ENCODE assay signal across 1 cellular context in the genomic region with DNA sequence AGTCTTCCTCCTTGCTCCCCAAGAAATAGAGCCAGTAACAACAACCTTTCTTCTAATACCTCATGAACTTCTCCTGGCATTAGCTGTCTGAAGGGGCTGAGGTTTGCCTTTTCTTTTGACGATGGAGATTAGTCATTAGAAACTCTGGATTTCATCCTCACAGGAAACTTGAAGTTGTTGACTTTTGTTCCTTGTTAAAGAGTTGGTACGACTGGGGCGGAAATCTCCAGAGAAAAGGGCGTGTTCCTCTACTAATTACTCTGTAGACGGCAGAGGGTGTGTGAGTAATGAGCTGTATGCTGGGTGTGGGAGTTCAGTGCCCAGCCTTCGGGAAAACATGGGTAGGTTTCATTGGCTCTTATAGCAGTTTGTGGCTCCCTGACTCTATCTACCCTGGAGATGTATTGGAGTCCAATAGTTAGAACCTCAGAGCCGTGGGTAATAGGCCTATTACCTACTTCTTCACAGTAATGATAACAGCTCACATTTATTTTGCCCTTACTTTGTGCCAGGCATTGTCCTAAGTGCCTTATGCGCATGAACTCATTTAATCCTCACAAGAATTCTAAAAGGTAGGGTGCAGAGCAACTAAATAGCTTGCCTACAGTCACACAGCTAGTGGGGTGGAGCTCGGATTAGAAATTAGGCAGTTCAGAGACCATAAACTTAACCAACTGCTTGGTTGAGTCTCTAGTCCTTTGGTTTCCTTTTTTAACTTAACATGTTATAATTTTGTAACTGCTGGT.
TF ChIP-seq lines count a peak whose summit lies in the region.

No MANE protein-coding gene starts in this region.

TF ChIP-seq in HCT116, 20 proteins besides CTCF, POLR2A, EP300 and RAD21 (continued from another document):
- TF ChIP-seq REST (IDR thresholded peaks at IDR 0.05; ENCODE audit: low read depth) = no peak
TF ChIP-seq in HCT116: peak in this region for 0.
